In genomic region chr1:219293440-219293839, GRCh38 we compare ENCODE assay signal across 27 cellular contexts.
"Had no signal": no experiment of that assay in that cellular context is flagged by ENCODE, and none has a peak within 500 bp of the region (broad histone marks: within the 10 kb centered on the region; RNA-seq: fewer than 3 reads in every experiment).

No MANE protein-coding gene starts in this region.

- H3K36me3 ChIP-seq: adrenal gland, breast epithelium, left lung, neutrophil, ovary, right lobe of liver, suprapubic skin, tibial nerve had no signal

- H3K27ac ChIP-seq: breast epithelium, coronary artery, epithelial cell of prostate, neutrophil, ovary, right lobe of liver, suprapubic skin, tibial nerve had no signal

- H3K4me1 ChIP-seq: adrenal gland, breast epithelium, left lung, suprapubic skin, tibial nerve had no signal

- H3K4me3 ChIP-seq: adrenal gland, breast epithelium, coronary artery, left lung, ovary, right lobe of liver, smooth muscle cell, stomach, suprapubic skin, tibial nerve had no signal

- H3K27me3 ChIP-seq: adrenal gland, breast epithelium, left lung, neutrophil, ovary, right lobe of liver, stomach, suprapubic skin, tibial nerve had no signal

- H3K9me3 ChIP-seq: adrenal gland, breast epithelium, left lung, neutrophil, ovary, right lobe of liver, stomach, suprapubic skin, tibial nerve had no signal

- ATAC-seq: activated CD4-positive, alpha-beta T cell treated with anti-CD3 and anti-CD28 coated beads for 36 hours; activated naive CD4-positive, alpha-beta T cell treated with anti-CD3 and anti-CD28 coated beads, Interleukin-2, amount 50 U/mL, for 72 hours; activated T-helper 17 cell treated with anti-CD3 and anti-CD28 coated beads, Interleukin-2, amount 50 U/mL, for 72 hours; natural killer cell treated with Interleukin-12 subunit alpha and Interleukin-12 subunit beta and Interleukin-15 and Interleukin-18, amount 100 ng/mL, for 72 hours; right lobe of liver; stimulated activated memory B cell treated with anti-CD40 and anti-IgM and Interleukin-4, amounts not matched to agents 10 μg/mL and 1 μg/mL and 100 μg/mL, for 72 hours; T-helper 17 cell had no signal

- DNase-seq: activated B cell treated with CpG ODN at 0.5 μM for 24 hours; activated CD4-positive, alpha-beta T cell treated with anti-CD3 and anti-CD28 coated beads for 36 hours; activated CD4-positive, alpha-beta T cell treated with anti-CD3 and anti-CD28 coated beads, Interleukin-2, amount 50 U/mL, for 4 hours; activated CD8-positive, alpha-beta memory T cell treated with anti-CD3 and anti-CD28 coated beads for 24 hours; activated CD8-positive, alpha-beta memory T cell treated with anti-CD3 and anti-CD28 coated beads, Interleukin-2, amount 50 U/mL, for 4 hours; activated T-cell treated with anti-CD3 and anti-CD28 coated beads, Interleukin-2, amount 50 U/mL, for 24 hours; adrenal gland; endodermal cell; kidney; left lung; ovary; right lobe of liver; stimulated activated CD4-positive, alpha-beta T cell treated with anti-CD3 and anti-CD28 coated beads, Interleukin-15, amount 100 ng/mL, for 24 hours; stomach; SW 1271; T-helper 17 cell had no signal
